In the genomic region with DNA sequence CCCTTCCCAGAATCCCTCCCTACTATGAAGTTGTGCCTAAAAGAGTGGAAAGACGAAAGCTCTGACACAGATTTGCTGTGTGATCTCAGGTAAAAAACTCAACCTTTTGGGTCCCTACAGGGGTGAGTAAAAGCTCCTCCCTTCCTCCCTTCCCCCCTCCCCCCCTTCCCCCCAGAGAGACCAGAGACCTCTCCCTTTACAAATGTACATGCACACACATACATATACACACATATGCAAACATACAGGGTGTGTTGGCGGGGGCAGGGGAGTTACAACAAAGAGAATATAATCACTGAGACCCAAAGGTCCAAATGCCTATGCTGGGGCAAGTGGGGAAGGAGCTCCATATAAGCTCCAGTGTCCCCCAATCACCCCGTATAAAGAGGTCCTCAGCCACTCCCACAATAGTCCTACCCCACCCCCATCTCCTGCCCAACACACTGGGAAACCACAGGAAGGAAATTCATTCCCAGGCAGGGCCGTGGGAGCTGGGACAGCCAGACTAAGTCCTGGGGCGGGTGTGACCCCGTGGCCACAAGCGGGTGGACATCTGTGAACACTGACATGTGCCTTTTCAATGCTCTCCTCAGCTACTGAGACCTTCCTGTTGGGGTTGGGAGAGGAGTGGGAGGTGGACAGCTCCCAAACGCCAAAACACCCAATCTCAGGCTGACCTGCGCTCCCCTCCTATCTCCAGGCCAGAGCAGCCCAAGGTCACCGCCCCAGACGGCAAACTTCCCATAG, we compare ENCODE assay signal across 9 cellular contexts. TPM values are rescaled to one million over a fixed set of nuclear protein-coding genes. Genes with fewer than 3 reads are reported as not detected.
DNase-seq lines count a peak whose midpoint lies in the region; ATAC-seq, FAIRE-seq and TF ChIP-seq lines count a peak whose summit lies in the region.
"Had no signal": no experiment of that assay in that cellular context is flagged by ENCODE, and none has a peak within 500 bp of the region (broad histone marks: within the 10 kb centered on the region; RNA-seq: fewer than 3 reads in every experiment).

No MANE protein-coding gene starts in this region.

- H3F3A ChIP-seq in smooth muscle cell (ENCODE audit: low read depth): peaks cover 10% of the 10 kb centered on the region

- DNase-seq in HFFc6: peak; percentile 41
- DNase-seq in adrenal gland: peak in 6 of 7 donors; percentile 66 to 85 (median 72)
- no peak for DNase-seq in smooth muscle cell (lab: John Stamatoyannopoulos, UW; ENCODE audit: unreplicated experiment)
- no peak for DNase-seq in dedifferentiated amniotic fluid mesenchymal stem cell (ENCODE audit: extremely low spot score)
- no peak for DNase-seq in GM19239 (ENCODE audit: insufficient read length, low spot score)

- intact Hi-C loops in adrenal gland (cut with DNase I): no loop called here

- H3K27me3 Mint-ChIP-seq in HFFc6 (ENCODE audit: insufficient read depth): peaks cover 2% of the 10 kb centered on the region

- no peak for FAIRE-seq in GM19239 (lab: Jason Lieb, UNC)
- FAIRE-seq: GM18507 had no signal

- no peaks in the 10 kb centered on the region for H3K36me3 ChIP-seq in adrenal gland (replicated peaks in 1 of 2)
- no peaks in the 10 kb centered on the region for H3K36me3 ChIP-seq in iPS-15b (ENCODE audit: control insufficient read depth, insufficient read depth, low read length)
- no peaks in the 10 kb centered on the region for H3K36me3 ChIP-seq in smooth muscle cell (ENCODE audit: low read depth)

- peaks cover 9% of the 10 kb centered on the region; the same call in 1 of the 2 replicates for H3K36me3 Mint-ChIP-seq in HFFc6 (ENCODE audit: low read depth)

- H3K4me3 Mint-ChIP-seq in HFFc6: peak overlapping the region; percentile 88

- peak overlapping the region; percentile 97 for H3K4me2 ChIP-seq in smooth muscle cell

- peak overlapping the region; percentile 93 for H3K27ac ChIP-seq in 22Rv1
- peak overlapping the region; percentile 77 to 100 (median 100) for H3K27ac ChIP-seq in adrenal gland
- H3K27ac ChIP-seq in smooth muscle cell (ENCODE audit: low read depth): peak overlapping the region; percentile 55

- H3K9ac ChIP-seq in iPS-15b (ENCODE audit: low read depth, low read length) (no peak overlapping the region), smooth muscle cell (ENCODE audit: low read depth) (peak overlapping the region; percentile 93)

- no peaks in the 10 kb centered on the region for H3K9me3 ChIP-seq in adrenal gland (replicated peaks in 1 of 3)
- no peaks in the 10 kb centered on the region for H3K9me3 ChIP-seq in iPS-15b (ENCODE audit: control insufficient read depth, insufficient read depth, low read length)
- H3K9me3 ChIP-seq in smooth muscle cell (replicated peaks; ENCODE audit: low read depth): no peaks in the 10 kb centered on the region

- TF ChIP-seq POLR2A in adrenal gland (IDR thresholded peaks at IDR 0.05): peak in 1 of 2 donors; percentile 66

- H3K4me3 ChIP-seq in adrenal gland (peak overlapping the region in 2 of 4 donors; percentile 97 to 99), iPS-15b (ENCODE audit: low read depth, low read length) (peak overlapping the region; percentile 82), smooth muscle cell (peak overlapping the region; percentile 80)

- H3K9me3 Mint-ChIP-seq in HFFc6: no peaks in the 10 kb centered on the region

- H3K27me3 ChIP-seq in adrenal gland (no peaks in the 10 kb centered on the region), iPS-15b (ENCODE audit: control insufficient read depth, insufficient read depth, low read length) (no peaks in the 10 kb centered on the region), smooth muscle cell (ENCODE audit: low read depth) (no peaks in the 10 kb centered on the region)

- peaks cover 74 to 79% of the 10 kb centered on the region in 2 donors for H3K4me1 ChIP-seq in adrenal gland (replicated peaks in 1 of 2)
- peaks cover 40% of the 10 kb centered on the region for H3K4me1 ChIP-seq in iPS-15b (ENCODE audit: control insufficient read depth, insufficient read depth, low read length)
- H3K4me1 ChIP-seq in smooth muscle cell (ENCODE audit: low read depth): peaks cover 58% of the 10 kb centered on the region

- peak overlapping the region; percentile 81 for H3K27ac Mint-ChIP-seq in HFFc6

- no peak for ATAC-seq in HG03521 (IDR thresholded peaks at IDR 0.05; ENCODE audit: unreplicated experiment)

- no peak for TF ChIP-seq CTCF in 22Rv1 (IDR thresholded peaks at IDR 0.05)
- no peak for TF ChIP-seq CTCF in HFFc6 (IDR thresholded peaks at IDR 0.05)
- no peak for TF ChIP-seq CTCF in adrenal gland (IDR thresholded peaks at IDR 0.05)
- TF ChIP-seq CTCF in smooth muscle cell (IDR thresholded peaks at IDR 0.05; ENCODE audit: borderline replicate concordance, insufficient read depth, poor library complexity, severe bottlenecking): no peak

- peaks cover 69% of the 10 kb centered on the region for H4K20me1 ChIP-seq in smooth muscle cell (ENCODE audit: low read depth)

- H3K4me1 Mint-ChIP-seq in HFFc6 (ENCODE audit: low read depth): peaks cover 68% of the 10 kb centered on the region

- peaks cover 68% of the 10 kb centered on the region for H3K79me2 ChIP-seq in smooth muscle cell (ENCODE audit: low read depth)

- 6 to 13% (median 10%) methylated on average over 6 to 11 of the region's 11 CpGs for WGBS in adrenal gland, 4 donors
- 24% methylated on average over 11 of the region's 11 CpGs for WGBS in smooth muscle cell (ENCODE audit: low lambda C conversion rate)

- H2AFZ ChIP-seq in smooth muscle cell (ENCODE audit: low read depth): no peak overlapping the region

RNA-seq across cellular contexts. Expression of gene MEF2D, which starts 2.0 kb away (rescaled TPM):
- 10 to 100 TPM; 50.0 to 60.1 (median 56.8) TPM for total RNA-seq in HFFc6 (2021; fragmentation: NEBNext Ultra II Directional; extraction: Animal tissue kit (Norgen Biotek cat#: 25700))
- total RNA-seq in adrenal gland: 10 to 100 TPM; 28.1 to 89.9 (median 74.6) TPM
- 10 to 100 TPM; 29.1 to 37.4 (median 35.3) TPM for polyA plus RNA-seq in adrenal gland
- total RNA-seq in smooth muscle cell: 23.2 and 24.3 TPM in 2 replicates
- polyA plus RNA-seq in smooth muscle cell: 40.5 and 45.6 TPM in 2 replicates

Comparison
In these comparisons a context has a peak if more than half of its experiments do, and no peak if none do; other contexts are left out.
1. DNase-seq: peak in HFFc6 (single experiment) and adrenal gland (6 of 7); none in smooth muscle cell (single experiment), dedifferentiated amniotic fluid mesenchymal stem cell (single experiment) and GM19239 (single experiment).
2. Peak in every context shown above with its lines, with median percentiles within 50 percentile points of each other: H3K27ac ChIP-seq.